In genomic region chr22:19494676-19495173, GRCh38 we compare ENCODE assay signal across 1 cellular context.
A peak's percentile ranks its signal among the peaks of the same experiment; 100 is the strongest.
TF ChIP-seq lines count a peak whose summit lies in the region.

No MANE protein-coding gene starts in this region.

TF ChIP-seq in K562, 482 proteins besides CTCF, POLR2A, EP300 and RAD21 (continued from another document):
- TF ChIP-seq CHD7 (IDR thresholded peaks at IDR 0.05; ENCODE audit: low read depth, low read length) (peak; percentile 43), TEAD1 (CRISPR knock-in tag; IDR thresholded peaks at IDR 0.05) (peak in 1 of 2 experiments; percentile 52; a peak in 1 of 4 replicates), FOXJ3 (CRISPR knock-in tag; IDR thresholded peaks at IDR 0.05) (no peak), ZNF512 (tag; IDR thresholded peaks at IDR 0.05) (no peak), PPARD (CRISPR knock-in tag; IDR thresholded peaks at IDR 0.05) (no peak), PHF8 (IDR thresholded peaks at IDR 0.05; ENCODE audit: borderline replicate concordance, low read length) (0 out of 2 replicates have a peak, but pooled peaks have one; percentile 12), CREB1 (IDR thresholded peaks at IDR 0.05) (no peak), CREB1 (CRISPR knock-in tag; IDR thresholded peaks at IDR 0.05) (no peak), TEAD4 (IDR thresholded peaks at IDR 0.05; ENCODE audit: low read length) (no peak), TEAD4 (CRISPR knock-in tag; IDR thresholded peaks at IDR 0.05; ENCODE audit: borderline replicate concordance) (peak; percentile 68; the same call in 1 of the 2 replicates)
TF ChIP-seq in K562: peak in this region for 9.
